1 cellular context compared by ENCODE assay signal in the genomic region with DNA sequence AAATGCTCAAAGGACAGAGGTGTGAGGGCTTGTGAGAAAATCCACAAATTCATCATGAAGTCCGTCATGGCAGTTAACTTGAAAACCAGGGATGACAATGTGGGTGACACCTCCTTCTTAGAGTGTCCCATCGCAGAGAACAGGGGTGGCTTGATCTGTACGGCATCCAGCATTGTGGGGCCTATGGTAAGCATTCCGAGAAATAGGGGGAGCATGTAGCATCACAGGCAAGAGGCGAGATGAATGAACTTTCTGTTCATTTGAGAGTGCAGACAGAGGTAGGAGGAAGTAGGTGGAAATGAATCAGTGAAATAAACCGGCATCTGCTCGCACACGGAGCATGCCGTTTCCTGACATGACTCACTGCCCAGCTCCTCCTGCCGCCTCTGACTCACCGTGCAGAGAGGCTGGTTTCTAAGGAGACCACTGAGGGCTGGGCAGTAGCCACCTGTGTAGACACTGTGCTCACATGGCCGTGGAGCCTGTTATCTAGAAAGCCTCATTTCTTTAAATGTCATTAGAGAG.
TF ChIP-seq lines count a peak whose summit lies in the region.

No MANE protein-coding gene starts in this region.

TF ChIP-seq in A549, 52 proteins besides CTCF, POLR2A, EP300 and RAD21 (continued from another document):
- TF ChIP-seq MYC (IDR thresholded peaks at IDR 0.05; ENCODE audit: borderline replicate concordance, low read length) (0 out of 2 replicates have a peak, but pooled peaks have one; percentile 26), BHLHE40 (IDR thresholded peaks at IDR 0.05; ENCODE audit: low read depth, low read length) (no peak), JUNB (IDR thresholded peaks at IDR 0.05) (peak; percentile 87), CBX2 (IDR thresholded peaks at IDR 0.05; ENCODE audit: borderline replicate concordance, low read depth) (no peak)
